In the genomic region with DNA sequence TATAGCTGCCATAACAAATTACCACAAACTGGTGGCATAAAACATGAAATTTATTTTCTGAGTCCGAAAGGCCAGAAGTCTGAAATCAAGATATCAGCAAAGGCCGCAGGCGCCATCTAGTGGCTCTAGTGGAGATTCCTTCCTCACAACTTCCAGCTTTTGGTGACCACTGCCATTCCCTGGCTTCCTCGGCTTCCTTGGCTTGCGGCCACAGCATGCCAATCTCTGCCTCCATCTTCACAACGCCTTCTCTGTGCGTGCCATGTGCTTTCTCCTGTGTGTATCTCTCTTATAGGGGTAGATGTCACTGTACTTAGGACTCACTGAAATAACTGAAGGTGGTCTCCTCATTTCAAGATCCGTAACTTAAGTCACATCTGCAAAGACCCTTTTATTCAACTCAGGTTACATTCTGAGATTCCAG, we compare ENCODE assay signal across 8 cellular contexts. TPM values are rescaled to one million over a fixed set of nuclear protein-coding genes. Genes with fewer than 3 reads are reported as not detected.
DNase-seq lines count a peak whose midpoint lies in the region; ATAC-seq lines count a peak whose summit lies in the region.

No MANE protein-coding gene starts in this region.

- DNase-seq in Caki2 (ENCODE audit: low read depth) (peak; percentile 37), NCI-H774 (lab: John Stamatoyannopoulos, UW) (peak; percentile 64), memory B cell (ENCODE audit: low spot score in 2 of 2) (peak; percentile 34 to 47)
- DNase-seq in activated CD4-positive, alpha-beta memory T cell treated with anti-CD3 and anti-CD28 coated beads, Interleukin-2, amount 10 ng/mL, durations not matched to agents 7 days and 5 days: peak; percentile 66
- DNase-seq in effector memory CD8-positive, alpha-beta T cell: peak; percentile 53 to 57 (median 56)
- peak; percentile 16 to 37 for DNase-seq in stimulated activated CD8-positive, alpha-beta memory T cell treated with anti-CD3 and anti-CD28 coated beads, Interleukin-4, amount 100 ng/mL, for 4 hours (ENCODE audit: low read depth in 2 of 2, low spot score in 1 of 2)

- no peak overlapping the region for H3K27ac Mint-ChIP-seq in activated CD4-positive, alpha-beta memory T cell treated with anti-CD3 and anti-CD28 coated beads, Interleukin-2, amount 10 ng/mL, durations not matched to agents 7 days and 5 days
- H3K27ac Mint-ChIP-seq in effector memory CD8-positive, alpha-beta T cell: no peak overlapping the region
- no peak overlapping the region for H3K27ac Mint-ChIP-seq in memory B cell

- peaks cover 2% of the 10 kb centered on the region for H3K4me1 Mint-ChIP-seq in activated CD4-positive, alpha-beta memory T cell treated with anti-CD3 and anti-CD28 coated beads, Interleukin-2, amount 10 ng/mL, durations not matched to agents 7 days and 5 days
- peaks cover 0 to 4% of the 10 kb centered on the region in 2 donors for H3K4me1 Mint-ChIP-seq in effector memory CD8-positive, alpha-beta T cell (ENCODE audit: low read depth in 2 of 2)
- H3K4me1 Mint-ChIP-seq in memory B cell: peaks cover 5% of the 10 kb centered on the region

- in situ Hi-C loops in Caki2 (cut with HindIII; ENCODE audit: low pct_unique_long_range_greater_than_20kb, low sequenced_read_pairs): no loop called here

- H3K36me3 Mint-ChIP-seq in activated CD4-positive, alpha-beta memory T cell treated with anti-CD3 and anti-CD28 coated beads, Interleukin-2, amount 10 ng/mL, durations not matched to agents 7 days and 5 days (ENCODE audit: low read depth): no peaks in the 10 kb centered on the region
- H3K36me3 Mint-ChIP-seq in effector memory CD8-positive, alpha-beta T cell (ENCODE audit: insufficient read depth): no peaks in the 10 kb centered on the region
- H3K36me3 Mint-ChIP-seq in memory B cell: peaks cover 3% of the 10 kb centered on the region

- POLR2A ChIA-PET in activated CD4-positive, alpha-beta memory T cell treated with anti-CD3 and anti-CD28 coated beads, Interleukin-2, amount 10 ng/mL, durations not matched to agents 7 days and 5 days (lab: Charles Lee): interaction anchor here (1.2 to 1.3 kb wide), 2 partner anchors 51 to 70 kb away, joined by 3 to 4 read pairs; no protein-coding TSS in a partner anchor

- CTCF ChIA-PET in activated CD4-positive, alpha-beta memory T cell treated with anti-CD3 and anti-CD28 coated beads, Interleukin-2, amount 10 ng/mL, durations not matched to agents 7 days and 5 days (lab: Charles Lee): interaction anchor here (0.6 to 4.5 kb wide), 17 partner anchors 9 to 988 kb away, joined by 3 to 46 read pairs (median 4); no protein-coding TSS in a partner anchor

- no peaks in the 10 kb centered on the region for H3K9me3 Mint-ChIP-seq in activated CD4-positive, alpha-beta memory T cell treated with anti-CD3 and anti-CD28 coated beads, Interleukin-2, amount 10 ng/mL, durations not matched to agents 7 days and 5 days
- H3K9me3 Mint-ChIP-seq in effector memory CD8-positive, alpha-beta T cell: no peaks in the 10 kb centered on the region
- H3K9me3 Mint-ChIP-seq in memory B cell: no peaks in the 10 kb centered on the region

- H3K4me3 Mint-ChIP-seq in activated CD4-positive, alpha-beta memory T cell treated with anti-CD3 and anti-CD28 coated beads, Interleukin-2, amount 10 ng/mL, durations not matched to agents 7 days and 5 days: no peak overlapping the region
- no peak overlapping the region for H3K4me3 Mint-ChIP-seq in effector memory CD8-positive, alpha-beta T cell
- H3K4me3 Mint-ChIP-seq in memory B cell: no peak overlapping the region

- peak; percentile 57 for ATAC-seq in HG02798 (IDR thresholded peaks at IDR 0.05; ENCODE audit: poor library complexity, unreplicated experiment)
- ATAC-seq in effector memory CD8-positive, alpha-beta T cell (replicated peaks): peak; percentile 40
- ATAC-seq in memory B cell (ENCODE audit: low read depth): peak; percentile 29
- no peak for ATAC-seq in GM18870 (IDR thresholded peaks at IDR 0.05; ENCODE audit: unreplicated experiment)

- peaks cover 24% of the 10 kb centered on the region for H3K27me3 Mint-ChIP-seq in activated CD4-positive, alpha-beta memory T cell treated with anti-CD3 and anti-CD28 coated beads, Interleukin-2, amount 10 ng/mL, durations not matched to agents 7 days and 5 days
- H3K27me3 Mint-ChIP-seq in effector memory CD8-positive, alpha-beta T cell: peaks cover 23 to 45% of the 10 kb centered on the region in 2 donors
- peaks cover 4% of the 10 kb centered on the region for H3K27me3 Mint-ChIP-seq in memory B cell

RNA-seq across cellular contexts. Expression of a gene that starts 5.4 kb away (rescaled TPM):
- total RNA-seq in Caki2 (2014; rRNA removed; shearing (Covaris generic); ENCODE audit: low replicate concordance): 6.0 and 13.4 TPM in 2 replicates
- total RNA-seq in activated CD4-positive, alpha-beta memory T cell treated with anti-CD3 and anti-CD28 coated beads, Interleukin-2, amount 10 ng/mL, durations not matched to agents 7 days and 5 days: 1 to 10 TPM; 5.7 to 6.3 TPM
